23 cellular contexts compared by ENCODE assay signal in the genomic region with DNA sequence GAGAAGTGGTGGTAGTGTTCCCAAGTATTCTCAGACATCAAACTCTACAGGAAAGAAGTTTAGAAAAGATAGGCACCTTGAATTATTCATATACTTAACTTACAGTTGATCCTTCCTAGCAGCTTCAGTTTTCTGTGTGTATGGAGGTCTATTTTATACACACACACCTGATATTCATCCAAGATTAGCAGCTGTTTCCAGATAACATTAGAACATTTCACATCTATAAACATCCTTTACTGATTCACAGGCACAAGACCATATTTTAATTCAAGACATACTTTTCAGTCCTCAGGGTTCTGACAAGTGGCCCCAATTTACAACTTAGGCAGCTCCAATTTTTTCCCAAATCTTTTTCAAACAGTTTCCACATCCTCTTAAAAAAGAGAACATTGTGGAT.
DNase-seq lines count a peak whose midpoint lies in the region; ATAC-seq and TF ChIP-seq lines count a peak whose summit lies in the region.
"Had no signal": no experiment of that assay in that cellular context is flagged by ENCODE, and none has a peak within 500 bp of the region (broad histone marks: within the 10 kb centered on the region; RNA-seq: fewer than 3 reads in every experiment).

No MANE protein-coding gene starts in this region.

- no peak overlapping the region for H2AFZ ChIP-seq in SK-N-SH (ENCODE audit: low read depth)
- H2AFZ ChIP-seq: GM23248 had no signal

- no peaks in the 10 kb centered on the region for H3K36me3 ChIP-seq in SK-N-SH (replicated peaks in 1 of 2; ENCODE audit: control insufficient read depth in 1 of 2, insufficient read depth in 2 of 2, low read length in 1 of 2)
- H3K36me3 ChIP-seq: BLaER1 treated with 17β-estradiol and CSF1 and Interleukin-3, amounts not matched to agents 10 nM and 100 nM had no signal

- H3K4me3 ChIP-seq in fibroblast of mammary gland (ENCODE audit: control insufficient read depth, low read depth, low read length) (no peak overlapping the region), SK-N-SH (ENCODE audit: low read depth in 2 of 2, low read length in 1 of 2) (no peak overlapping the region)
- H3K4me3 ChIP-seq: BLaER1 treated with 17β-estradiol and CSF1 and Interleukin-3, amounts not matched to agents 10 nM and 100 nM; GM23248 had no signal

- H4K20me1 ChIP-seq in SK-N-SH (ENCODE audit: insufficient read depth): no peaks in the 10 kb centered on the region
- H4K20me1 ChIP-seq: BLaER1 treated with 17β-estradiol and CSF1 and Interleukin-3, amounts not matched to agents 10 nM and 100 nM had no signal

- H3K4me1 ChIP-seq in SK-N-SH (ENCODE audit: control insufficient read depth in 1 of 2, insufficient read depth in 2 of 2, low read depth in 1 of 2, low read length in 1 of 2): no peaks in the 10 kb centered on the region

- H3K4me3 Mint-ChIP-seq in neural crest cell: peak overlapping the region; percentile 56
- H3K4me3 Mint-ChIP-seq in stimulated activated naive B cell treated with anti-CD40 and anti-IgM and Interleukin-4, amounts not matched to agents 10 μg/mL and 1 μg/mL and 100 μg/mL, for 72 hours: no peak overlapping the region
- H3K4me3 Mint-ChIP-seq: CD4-positive, alpha-beta memory T cell; IgD-negative memory B cell had no signal

- no peak for TF ChIP-seq CTCF in fibroblast of mammary gland (conservative IDR thresholded peaks at IDR 0.05; ENCODE audit: control insufficient read depth, insufficient read depth, low read depth, low read length)
- TF ChIP-seq CTCF in neural crest cell (conservative IDR thresholded peaks at IDR 0.05): no peak
- no peak for TF ChIP-seq CTCF in SK-N-SH (IDR thresholded peaks at IDR 0.05)

- no peak for TF ChIP-seq EP300 in SK-N-SH (IDR thresholded peaks at IDR 0.05; ENCODE audit: borderline replicate concordance in 1 of 2, low read depth in 1 of 2, low read length in 1 of 2)

- POLR2A ChIA-PET in SK-N-SH (lab: Yijun Ruan, JAX): no interaction called here

- H3K9me3 ChIP-seq in SK-N-SH: no peaks in the 10 kb centered on the region
- H3K9me3 ChIP-seq: Caco-2 had no signal

- H3K9me2 ChIP-seq in SK-N-SH: no peaks in the 10 kb centered on the region

- no peak overlapping the region for H3K9ac ChIP-seq in SK-N-SH
- H3K9ac ChIP-seq: BLaER1 treated with 17β-estradiol and CSF1 and Interleukin-3, amounts not matched to agents 10 nM and 100 nM; GM23248 had no signal

- H3K27me3 ChIP-seq in SK-N-SH (ENCODE audit: insufficient read depth): no peaks in the 10 kb centered on the region
- H3K27me3 ChIP-seq: BLaER1 treated with 17β-estradiol and CSF1 and Interleukin-3, amounts not matched to agents 10 nM and 100 nM had no signal

- H3K4me1 Mint-ChIP-seq in neural crest cell: peaks cover 88% of the 10 kb centered on the region
- peaks cover 32 to 65% of the 10 kb centered on the region in 2 donors for H3K4me1 Mint-ChIP-seq in stimulated activated naive B cell treated with anti-CD40 and anti-IgM and Interleukin-4, amounts not matched to agents 10 μg/mL and 1 μg/mL and 100 μg/mL, for 72 hours
- H3K4me1 Mint-ChIP-seq: CD4-positive, alpha-beta memory T cell had no signal

- peaks cover 3% of the 10 kb centered on the region for H3K36me3 Mint-ChIP-seq in neural crest cell (ENCODE audit: low read depth)
- peaks cover 0 to 2% of the 10 kb centered on the region in 2 donors for H3K36me3 Mint-ChIP-seq in stimulated activated naive B cell treated with anti-CD40 and anti-IgM and Interleukin-4, amounts not matched to agents 10 μg/mL and 1 μg/mL and 100 μg/mL, for 72 hours
- H3K36me3 Mint-ChIP-seq: CD4-positive, alpha-beta memory T cell; IgD-negative memory B cell had no signal

- H3K4me2 ChIP-seq in SK-N-SH: no peak overlapping the region

- H3K27ac Mint-ChIP-seq in neural crest cell (ENCODE audit: unreplicated experiment): peak overlapping the region; percentile 89
- no peak overlapping the region for H3K27ac Mint-ChIP-seq in stimulated activated naive B cell treated with anti-CD40 and anti-IgM and Interleukin-4, amounts not matched to agents 10 μg/mL and 1 μg/mL and 100 μg/mL, for 72 hours

- H3K27me3 Mint-ChIP-seq in neural crest cell (ENCODE audit: low read depth): no peaks in the 10 kb centered on the region
- H3K27me3 Mint-ChIP-seq in stimulated activated naive B cell treated with anti-CD40 and anti-IgM and Interleukin-4, amounts not matched to agents 10 μg/mL and 1 μg/mL and 100 μg/mL, for 72 hours: no peaks in the 10 kb centered on the region
- H3K27me3 Mint-ChIP-seq: CD4-positive, alpha-beta memory T cell; IgD-negative memory B cell had no signal

- ATAC-seq in stimulated activated naive B cell treated with anti-CD40 and anti-IgM and Interleukin-4, amounts not matched to agents 10 μg/mL and 1 μg/mL and 100 μg/mL, for 72 hours (replicated peaks): no peak
- ATAC-seq: Right ventricle myocardium inferior had no signal

- no peaks in the 10 kb centered on the region for H3K9me3 Mint-ChIP-seq in neural crest cell
- no peaks in the 10 kb centered on the region for H3K9me3 Mint-ChIP-seq in stimulated activated naive B cell treated with anti-CD40 and anti-IgM and Interleukin-4, amounts not matched to agents 10 μg/mL and 1 μg/mL and 100 μg/mL, for 72 hours
- H3K9me3 Mint-ChIP-seq: IgD-negative memory B cell had no signal

- H3F3A ChIP-seq in SK-N-SH (replicated peaks; ENCODE audit: insufficient read depth): no peaks in the 10 kb centered on the region

- H3K27ac ChIP-seq in SK-N-SH (ENCODE audit: low read depth in 2 of 2, low read length in 1 of 2): no peak overlapping the region
- H3K27ac ChIP-seq: 22Rv1; BLaER1 treated with 17β-estradiol and CSF1 and Interleukin-3, amounts not matched to agents 10 nM and 100 nM; GM23248 had no signal

- no peaks in the 10 kb centered on the region for H3K79me2 ChIP-seq in SK-N-SH (ENCODE audit: insufficient read depth)

- TF ChIP-seq RAD21 in SK-N-SH (IDR thresholded peaks at IDR 0.05; ENCODE audit: low read length): no peak

- CTCF ChIA-PET in SK-N-SH (lab: Yijun Ruan, JAX): interaction anchor here (1.4 kb wide), 1 partner anchor 43 kb away, joined by 3 read pairs; no protein-coding TSS in a partner anchor

- DNase-seq in DMS 273 (lab: John Stamatoyannopoulos, UW; ENCODE audit: unreplicated experiment) (peak; percentile 5), DMS 273 treated with DMSO at 0.1 percent for 48 hours (lab: John Stamatoyannopoulos, UW) (no peak), fibroblast of mammary gland (ENCODE audit: low read depth) (peak; percentile 33), neural crest cell (ENCODE audit: low read depth, low spot score) (no peak), NOMO-1 (lab: John Stamatoyannopoulos, UW; ENCODE audit: unreplicated experiment in 2 of 2) (no peak), SK-N-SH (no peak)
- no peak for DNase-seq in activated CD4-positive, CD25-positive, alpha-beta regulatory T cell treated with anti-CD3 and anti-CD28 coated beads, Interleukin-2, amount 50 U/mL, for 72 hours
- DNase-seq in stimulated activated naive B cell treated with anti-CD40 and anti-IgM and Interleukin-4, amounts not matched to agents 10 μg/mL and 1 μg/mL and 100 μg/mL, for 72 hours: no peak
- DNase-seq: Caco-2; CD4-positive, alpha-beta memory T cell; DMS153; GM23248; HCEC 1CT; NCI-H1694; NCI-H2081; NCI-H2171; NCI-H345; NCI-H524; NCI-H774 had no signal

TF ChIP-seq in SK-N-SH, 30 proteins besides CTCF, POLR2A, EP300 and RAD21:
- TF ChIP-seq RCOR1 (IDR thresholded peaks at IDR 0.05; ENCODE audit: low read length): no peak

Comparison
In these comparisons a context has a peak if more than half of its experiments do, and no peak if none do; other contexts are left out.
1. DNase-seq: peak in DMS 273 (single experiment) and fibroblast of mammary gland (single experiment); none in DMS 273 treated with DMSO at 0.1 percent for 48 hours (single experiment), neural crest cell (single experiment), activated CD4-positive, CD25-positive, alpha-beta regulatory T cell treated with anti-CD3 and anti-CD28 coated beads, Interleukin-2, amount 50 U/mL, for 72 hours (single experiment), NOMO-1 (0 of 2), stimulated activated naive B cell treated with anti-CD40 and anti-IgM and Interleukin-4, amounts not matched to agents 10 μg/mL and 1 μg/mL and 100 μg/mL, for 72 hours (single experiment) and SK-N-SH (single experiment).